In the genomic region with DNA sequence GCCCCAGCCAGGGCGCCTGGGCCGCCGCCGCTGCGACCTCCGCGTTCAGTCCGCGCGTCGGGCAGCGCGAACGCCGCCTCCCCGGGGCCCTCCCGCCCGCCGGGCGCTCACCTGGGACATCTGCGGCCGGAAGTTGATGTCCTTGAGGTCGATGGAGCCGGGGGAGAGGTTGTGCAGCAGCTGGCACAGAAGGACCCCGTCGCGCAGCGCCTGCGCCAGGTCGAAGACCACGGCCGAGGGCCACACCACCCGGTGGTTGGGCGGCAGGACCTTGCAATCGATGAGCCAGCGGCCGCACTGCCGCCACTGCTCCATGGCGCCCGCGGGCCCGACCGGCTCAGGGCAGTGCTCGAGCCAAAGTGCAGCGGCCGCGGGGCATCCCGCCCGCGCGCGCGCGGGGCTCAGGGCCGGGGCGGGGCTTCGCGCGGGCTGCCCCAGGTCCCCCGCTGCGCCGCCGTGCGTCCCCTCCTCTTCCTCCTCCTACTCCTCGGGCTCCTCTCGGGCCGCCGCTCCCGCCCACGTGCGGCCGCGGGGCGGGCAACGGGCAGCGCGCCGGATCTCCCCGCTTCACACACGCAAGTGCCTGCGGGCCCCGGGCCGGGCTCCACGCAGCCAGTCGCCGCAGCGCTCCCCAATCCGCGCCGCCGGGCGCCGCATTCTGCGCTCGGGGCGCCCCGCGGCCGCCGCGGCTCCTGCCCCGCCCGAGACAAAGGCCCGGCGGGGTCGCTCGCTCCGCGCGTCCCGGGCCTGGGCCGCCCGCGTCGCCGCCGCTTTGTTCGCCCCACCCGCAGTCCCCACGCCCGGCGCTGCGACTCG, we compare ENCODE assay signal across 8 cellular contexts. TPM values are rescaled to one million over a fixed set of nuclear protein-coding genes. Genes with fewer than 3 reads are reported as not detected.
DNase-seq lines count a peak whose midpoint lies in the region; ATAC-seq and TF ChIP-seq lines count a peak whose summit lies in the region.

A gene with protein sequence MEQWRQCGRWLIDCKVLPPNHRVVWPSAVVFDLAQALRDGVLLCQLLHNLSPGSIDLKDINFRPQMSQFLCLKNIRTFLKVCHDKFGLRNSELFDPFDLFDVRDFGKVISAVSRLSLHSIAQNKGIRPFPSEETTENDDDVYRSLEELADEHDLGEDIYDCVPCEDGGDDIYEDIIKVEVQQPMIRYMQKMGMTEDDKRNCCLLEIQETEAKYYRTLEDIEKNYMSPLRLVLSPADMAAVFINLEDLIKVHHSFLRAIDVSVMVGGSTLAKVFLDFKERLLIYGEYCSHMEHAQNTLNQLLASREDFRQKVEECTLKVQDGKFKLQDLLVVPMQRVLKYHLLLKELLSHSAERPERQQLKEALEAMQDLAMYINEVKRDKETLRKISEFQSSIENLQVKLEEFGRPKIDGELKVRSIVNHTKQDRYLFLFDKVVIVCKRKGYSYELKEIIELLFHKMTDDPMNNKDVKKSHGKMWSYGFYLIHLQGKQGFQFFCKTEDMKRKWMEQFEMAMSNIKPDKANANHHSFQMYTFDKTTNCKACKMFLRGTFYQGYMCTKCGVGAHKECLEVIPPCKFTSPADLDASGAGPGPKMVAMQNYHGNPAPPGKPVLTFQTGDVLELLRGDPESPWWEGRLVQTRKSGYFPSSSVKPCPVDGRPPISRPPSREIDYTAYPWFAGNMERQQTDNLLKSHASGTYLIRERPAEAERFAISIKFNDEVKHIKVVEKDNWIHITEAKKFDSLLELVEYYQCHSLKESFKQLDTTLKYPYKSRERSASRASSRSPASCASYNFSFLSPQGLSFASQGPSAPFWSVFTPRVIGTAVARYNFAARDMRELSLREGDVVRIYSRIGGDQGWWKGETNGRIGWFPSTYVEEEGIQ (minus strand): TSS at position 361 of the 816 bp plus-strand sequence. CDS start 46 bp downstream, at position 315.

- H3K27me3 ChIP-seq in cardiac muscle cell: no peaks in the 10 kb centered on the region

- peak within 1 kb of the TSS; percentile 91 for H3K4me3 ChIP-seq in cardiac muscle cell

- H3K36me3 ChIP-seq in cardiac muscle cell: no peaks in the 10 kb centered on the region

- H3K9me3 ChIP-seq in cardiac muscle cell (ENCODE audit: low read depth): no peaks in the 10 kb centered on the region

- ATAC-seq in GM19438 (IDR thresholded peaks at IDR 0.05; ENCODE audit: low read depth, unreplicated experiment): peak; percentile 46
- peak; percentile 41 for ATAC-seq in HG03521 (IDR thresholded peaks at IDR 0.05; ENCODE audit: unreplicated experiment)
- ATAC-seq in activated naive CD4-positive, alpha-beta T cell treated with anti-CD3 and anti-CD28 coated beads, Interleukin-2, amount 50 U/mL, for 72 hours: peak; percentile 70 to 76

- no peak within 1 kb of the TSS for H3K27ac Mint-ChIP-seq in activated naive CD4-positive, alpha-beta T cell treated with anti-CD3 and anti-CD28 coated beads, Interleukin-2, amount 50 U/mL, for 72 hours

- DNase-seq in CMK (ENCODE audit: low read depth): peak; percentile 42
- peak; percentile 84 for DNase-seq in RKO (ENCODE audit: low spot score)
- DNase-seq in activated naive CD4-positive, alpha-beta T cell treated with anti-CD3 and anti-CD28 coated beads, Interleukin-2, amount 50 U/mL, for 72 hours (ENCODE audit: low spot score in 2 of 2): peak; percentile 60 to 80
- DNase-seq in cardiac muscle cell (ENCODE audit: low read depth in 1 of 2, low spot score in 1 of 2): peak; percentile 72
- DNase-seq in pons (ENCODE audit: low spot score): peak; percentile 14
- no peak for DNase-seq in NK-92 (lab: John Stamatoyannopoulos, UW; ENCODE audit: unreplicated experiment)

- H3K27ac ChIP-seq in cardiac muscle cell: no peak within 1 kb of the TSS

- no peaks in the 10 kb centered on the region for H3K36me3 Mint-ChIP-seq in activated naive CD4-positive, alpha-beta T cell treated with anti-CD3 and anti-CD28 coated beads, Interleukin-2, amount 50 U/mL, for 72 hours

- H3K4me1 ChIP-seq in cardiac muscle cell (ENCODE audit: low read depth): peaks cover 5% of the 10 kb centered on the region

- TF ChIP-seq CTCF in cardiac muscle cell (IDR thresholded peaks at IDR 0.05; ENCODE audit: low read depth, low read length): no peak

- no peaks in the 10 kb centered on the region for H3K9me3 Mint-ChIP-seq in activated naive CD4-positive, alpha-beta T cell treated with anti-CD3 and anti-CD28 coated beads, Interleukin-2, amount 50 U/mL, for 72 hours

RNA-seq across cellular contexts. Expression of the gene that starts here (rescaled TPM):
- total RNA-seq in activated naive CD4-positive, alpha-beta T cell treated with anti-CD3 and anti-CD28 coated beads, Interleukin-2, amount 50 U/mL, for 72 hours: 1 to 10 TPM; 7.5 to 9.1 TPM
- total RNA-seq in cardiac muscle cell: 6.7 and 10.8 TPM in 2 replicates
- 15.3 and 18.3 TPM in 2 replicates for polyA plus RNA-seq in cardiac muscle cell
